In the genomic region with DNA sequence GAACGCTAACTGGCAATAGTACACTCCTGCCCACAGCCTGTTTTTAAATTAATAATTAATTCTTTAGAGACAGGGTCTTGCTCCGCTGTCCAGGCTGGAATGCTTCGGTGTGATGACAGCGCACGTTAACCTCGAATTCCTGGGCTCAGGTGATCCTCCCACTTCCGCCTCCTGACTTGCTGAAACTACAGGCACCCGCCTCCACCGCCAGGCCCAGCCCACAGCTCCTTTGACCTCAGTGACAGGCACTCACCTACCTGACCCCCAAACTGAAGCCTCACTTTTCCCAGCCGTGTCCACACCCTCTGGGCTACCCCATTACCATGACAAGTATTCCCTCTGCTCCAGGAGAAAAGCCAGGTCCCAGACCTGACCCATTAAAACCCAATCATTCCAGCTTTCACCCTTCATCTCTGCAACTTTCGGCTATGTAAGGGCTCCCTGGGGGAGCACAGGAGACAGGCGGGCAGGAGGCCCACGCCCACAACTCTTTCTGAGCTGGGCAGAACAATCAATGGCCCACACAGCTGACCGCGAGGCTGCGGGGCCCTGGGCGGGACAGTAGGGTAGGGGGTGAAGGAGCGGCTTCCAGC, we compare ENCODE assay signal across 8 cellular contexts. TPM values are rescaled to one million over a fixed set of nuclear protein-coding genes. Genes with fewer than 3 reads are reported as not detected.
DNase-seq lines count a peak whose midpoint lies in the region; ATAC-seq, FAIRE-seq and TF ChIP-seq lines count a peak whose summit lies in the region.

No MANE protein-coding gene starts in this region.

- H3K4me3 ChIP-seq in SJCRH30 (peak overlapping the region; percentile 83), fibroblast of villous mesenchyme (ENCODE audit: low read depth, low read length) (peak overlapping the region; percentile 68)

- no peak for TF ChIP-seq POLR2A in GM12892 (IDR thresholded peaks at IDR 0.05; ENCODE audit: low read depth, low read length)

- no peaks in the 10 kb centered on the region for H3K27me3 ChIP-seq in SJCRH30

- H3K4me1 ChIP-seq in SJCRH30: peaks cover 3% of the 10 kb centered on the region; the same call in 1 of the 2 replicates

- H3K27ac ChIP-seq in SJCRH30: no peak overlapping the region

- no peak for TF ChIP-seq CTCF in fibroblast of villous mesenchyme (IDR thresholded peaks at IDR 0.05; ENCODE audit: insufficient read depth, low read depth, low read length)

- H3K9me3 ChIP-seq in SJCRH30 (replicated peaks): no peaks in the 10 kb centered on the region

- FAIRE-seq in GM12892 (lab: Jason Lieb, UNC): peak; percentile 38

- DNase-seq in GM12892 (ENCODE audit: insufficient read length) (no peak), SJCRH30 (no peak), fibroblast of villous mesenchyme (ENCODE audit: low read depth) (no peak), renal cortical epithelial cell (ENCODE audit: low read depth) (peak; percentile 38), GDM1 (lab: John Stamatoyannopoulos, UW) (no peak), NCI-H526 (lab: John Stamatoyannopoulos, UW) (no peak)

- no peak for ATAC-seq in activated CD4-positive, CD25-positive, alpha-beta regulatory T cell treated with anti-CD3 and anti-CD28 coated beads, Interleukin-2, amount 50 U/mL, for 24 hours
- ATAC-seq in HG02884 (IDR thresholded peaks at IDR 0.05; ENCODE audit: unreplicated experiment): no peak

- no peaks in the 10 kb centered on the region for H3K36me3 ChIP-seq in SJCRH30

RNA-seq across cellular contexts. Expression of a gene that starts 0.7 kb away (rescaled TPM):
- polyA plus RNA-seq in GM12892 (2012; ENCODE audit: missing spikeins): 0.47 TPM
- 0.43 and 0.51 TPM in 2 replicates for total RNA-seq in SJCRH30 (2014; rRNA removed; shearing (Covaris generic))
- total RNA-seq in fibroblast of villous mesenchyme (1.6 and 2.2 TPM in 2 replicates), renal cortical epithelial cell (0.69 and 1.7 TPM in 2 replicates)

RNA-seq across cellular contexts. Expression of a gene that starts 1.0 kb away (rescaled TPM):
- polyA plus RNA-seq in GM12892 (2012; ENCODE audit: missing spikeins): 7.8 TPM
- 6.9 and 7.4 TPM in 2 replicates for total RNA-seq in SJCRH30 (2014; rRNA removed; shearing (Covaris generic))
- total RNA-seq in fibroblast of villous mesenchyme (14.2 and 15.5 TPM in 2 replicates), renal cortical epithelial cell (65.7 and 110 TPM in 2 replicates)

RNA-seq across cellular contexts. Expression of a gene that starts 16.5 kb away (rescaled TPM):
- 6.1 TPM for polyA plus RNA-seq in GM12892 (2012; ENCODE audit: missing spikeins)
- 30.8 and 34.3 TPM in 2 replicates for total RNA-seq in SJCRH30 (2014; rRNA removed; shearing (Covaris generic))
- total RNA-seq in fibroblast of villous mesenchyme: 29.4 and 38.7 TPM in 2 replicates
- 27.4 and 40.9 TPM in 2 replicates for total RNA-seq in renal cortical epithelial cell

RNA-seq across cellular contexts. Expression of a gene that starts 22.5 kb away (rescaled TPM):
- polyA plus RNA-seq in GM12892 (2012; ENCODE audit: missing spikeins): 0.30 TPM
- 0.08 and 0.20 TPM in 2 replicates for total RNA-seq in SJCRH30 (2014; rRNA removed; shearing (Covaris generic))
- total RNA-seq in fibroblast of villous mesenchyme: 0.43 and 0.64 TPM in 2 replicates
- total RNA-seq in renal cortical epithelial cell: 0.17 and 2.0 TPM in 2 replicates

RNA-seq across cellular contexts. Expression of a gene that starts 24.4 kb away (rescaled TPM):
- polyA plus RNA-seq in GM12892 (2012; ENCODE audit: missing spikeins): 28.5 TPM
- total RNA-seq in SJCRH30 (2014; rRNA removed; shearing (Covaris generic)): 75.7 and 80.1 TPM in 2 replicates
- 36.7 and 47.0 TPM in 2 replicates for total RNA-seq in fibroblast of villous mesenchyme
- total RNA-seq in renal cortical epithelial cell: 40.5 and 51.2 TPM in 2 replicates
